ENCODE assay signal across 1 cellular context in the genomic region with DNA sequence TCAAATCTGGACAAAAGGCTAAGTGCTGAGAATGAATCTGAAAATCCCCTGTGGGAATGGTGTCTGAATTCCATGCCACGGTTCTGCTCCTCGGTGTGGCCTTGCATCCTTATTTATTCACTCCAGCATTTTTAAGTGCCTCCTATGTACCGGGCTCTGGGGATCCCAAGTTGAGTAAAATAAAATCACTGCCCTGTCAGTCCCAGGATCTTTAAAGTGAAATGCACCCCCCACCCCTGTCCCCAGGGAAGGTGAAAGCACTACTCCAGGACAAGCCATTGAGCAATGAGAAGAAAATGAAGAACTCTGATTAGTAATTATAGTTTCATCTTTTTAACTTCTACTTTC.
TF ChIP-seq lines count a peak whose summit lies in the region.

No MANE protein-coding gene starts in this region.

TF ChIP-seq in WTC11, 78 proteins besides CTCF, POLR2A, EP300 and RAD21 (continued from another document):
- TF ChIP-seq, protein P1, sequence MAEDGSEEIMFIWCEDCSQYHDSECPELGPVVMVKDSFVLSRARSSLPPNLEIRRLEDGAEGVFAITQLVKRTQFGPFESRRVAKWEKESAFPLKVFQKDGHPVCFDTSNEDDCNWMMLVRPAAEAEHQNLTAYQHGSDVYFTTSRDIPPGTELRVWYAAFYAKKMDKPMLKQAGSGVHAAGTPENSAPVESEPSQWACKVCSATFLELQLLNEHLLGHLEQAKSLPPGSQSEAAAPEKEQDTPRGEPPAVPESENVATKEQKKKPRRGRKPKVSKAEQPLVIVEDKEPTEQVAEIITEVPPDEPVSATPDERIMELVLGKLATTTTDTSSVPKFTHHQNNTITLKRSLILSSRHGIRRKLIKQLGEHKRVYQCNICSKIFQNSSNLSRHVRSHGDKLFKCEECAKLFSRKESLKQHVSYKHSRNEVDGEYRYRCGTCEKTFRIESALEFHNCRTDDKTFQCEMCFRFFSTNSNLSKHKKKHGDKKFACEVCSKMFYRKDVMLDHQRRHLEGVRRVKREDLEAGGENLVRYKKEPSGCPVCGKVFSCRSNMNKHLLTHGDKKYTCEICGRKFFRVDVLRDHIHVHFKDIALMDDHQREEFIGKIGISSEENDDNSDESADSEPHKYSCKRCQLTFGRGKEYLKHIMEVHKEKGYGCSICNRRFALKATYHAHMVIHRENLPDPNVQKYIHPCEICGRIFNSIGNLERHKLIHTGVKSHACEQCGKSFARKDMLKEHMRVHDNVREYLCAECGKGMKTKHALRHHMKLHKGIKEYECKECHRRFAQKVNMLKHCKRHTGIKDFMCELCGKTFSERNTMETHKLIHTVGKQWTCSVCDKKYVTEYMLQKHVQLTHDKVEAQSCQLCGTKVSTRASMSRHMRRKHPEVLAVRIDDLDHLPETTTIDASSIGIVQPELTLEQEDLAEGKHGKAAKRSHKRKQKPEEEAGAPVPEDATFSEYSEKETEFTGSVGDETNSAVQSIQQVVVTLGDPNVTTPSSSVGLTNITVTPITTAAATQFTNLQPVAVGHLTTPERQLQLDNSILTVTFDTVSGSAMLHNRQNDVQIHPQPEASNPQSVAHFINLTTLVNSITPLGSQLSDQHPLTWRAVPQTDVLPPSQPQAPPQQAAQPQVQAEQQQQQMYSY (CRISPR knock-in tag; IDR thresholded peaks at IDR 0.05), result no peak
- TF ChIP-seq TEAD4 (CRISPR knock-in tag; IDR thresholded peaks at IDR 0.05) (no peak), TEAD1 (CRISPR knock-in tag; IDR thresholded peaks at IDR 0.05) (no peak), IRF2 (CRISPR knock-in tag; IDR thresholded peaks at IDR 0.05; ENCODE audit: borderline replicate concordance, low read depth) (no peak), CDX4 (CRISPR knock-in tag; IDR thresholded peaks at IDR 0.05; ENCODE audit: borderline replicate concordance) (no peak)
